10 cellular contexts compared by ENCODE assay signal in the genomic region with DNA sequence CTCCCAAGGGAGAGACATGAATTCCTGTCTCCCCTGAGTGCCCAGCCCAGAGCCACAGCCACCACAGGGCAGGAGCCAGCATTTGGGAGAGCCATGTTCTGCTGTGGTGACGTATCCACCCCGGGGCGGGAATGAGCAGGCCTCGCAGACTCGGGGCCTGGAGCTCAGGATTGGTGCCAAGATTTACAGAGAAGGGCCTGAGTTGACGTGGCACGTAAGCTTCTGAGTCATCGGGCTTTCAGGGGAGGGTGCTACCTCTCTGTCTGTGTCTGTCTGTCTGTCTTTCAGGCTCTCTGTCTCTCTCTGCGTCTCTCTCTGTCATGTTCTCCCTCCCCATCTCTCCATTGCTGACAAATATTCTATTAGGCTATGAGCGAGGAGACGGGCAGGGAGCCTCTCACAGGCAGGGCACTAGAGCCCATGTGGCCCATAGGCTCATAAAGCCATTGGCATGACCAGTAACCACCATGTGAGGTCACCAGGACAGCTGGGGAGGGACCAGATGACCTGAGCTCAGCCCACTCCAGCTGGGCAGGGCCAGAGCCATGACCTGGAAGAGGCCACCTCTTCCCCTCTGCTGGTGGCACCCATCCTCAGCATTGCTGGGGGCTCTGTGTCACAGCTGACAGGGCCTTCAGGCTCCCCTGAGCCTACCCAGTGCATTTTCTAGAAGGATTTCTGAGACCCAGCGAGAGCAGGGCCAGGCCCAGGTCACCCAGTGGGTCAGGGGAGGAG.
DNase-seq lines count a peak whose midpoint lies in the region; ATAC-seq, FAIRE-seq and TF ChIP-seq lines count a peak whose summit lies in the region.
"Had no signal": no experiment of that assay in that cellular context is flagged by ENCODE, and none has a peak within 500 bp of the region (broad histone marks: within the 10 kb centered on the region; RNA-seq: fewer than 3 reads in every experiment).

No MANE protein-coding gene starts in this region.

- intact Hi-C loops in activated CD4-positive, alpha-beta memory T cell treated with anti-CD3 and anti-CD28 coated beads for 36 hours (cut with micrococcal nuclease) = no loop called here
- intact Hi-C loops in body of pancreas (cut with DNase I) = no loop called here

- H3K9me3 Mint-ChIP-seq in activated CD4-positive, alpha-beta memory T cell treated with anti-CD3 and anti-CD28 coated beads for 36 hours = no peaks in the 10 kb centered on the region
- H3K9me3 Mint-ChIP-seq in activated CD4-positive, alpha-beta memory T cell treated with anti-CD3 and anti-CD28 coated beads, Interleukin-2, amount 10 ng/mL, durations not matched to agents 7 days and 5 days = no peaks in the 10 kb centered on the region
- H3K9me3 Mint-ChIP-seq: activated naive CD8-positive, alpha-beta T cell treated with anti-CD3 and anti-CD28 coated beads, Interleukin-2, amount 10 ng/mL, durations not matched to agents 7 days and 5 days had no signal

- peaks cover 1% of the 10 kb centered on the region for H3K27me3 Mint-ChIP-seq in activated CD4-positive, alpha-beta memory T cell treated with anti-CD3 and anti-CD28 coated beads for 36 hours
- H3K27me3 Mint-ChIP-seq in activated CD4-positive, alpha-beta memory T cell treated with anti-CD3 and anti-CD28 coated beads, Interleukin-2, amount 10 ng/mL, durations not matched to agents 7 days and 5 days = no peaks in the 10 kb centered on the region
- H3K27me3 Mint-ChIP-seq: activated naive CD8-positive, alpha-beta T cell treated with anti-CD3 and anti-CD28 coated beads, Interleukin-2, amount 10 ng/mL, durations not matched to agents 7 days and 5 days; CD4-positive, CD25-positive, alpha-beta regulatory T cell had no signal

- no peak overlapping the region for H3K4me3 ChIP-seq in body of pancreas

- H3K4me1 ChIP-seq in body of pancreas = no peaks in the 10 kb centered on the region

- no peaks in the 10 kb centered on the region for H3K9me3 ChIP-seq in body of pancreas

- no peaks in the 10 kb centered on the region for H3K36me3 Mint-ChIP-seq in activated CD4-positive, alpha-beta memory T cell treated with anti-CD3 and anti-CD28 coated beads for 36 hours
- H3K36me3 Mint-ChIP-seq in activated CD4-positive, alpha-beta memory T cell treated with anti-CD3 and anti-CD28 coated beads, Interleukin-2, amount 10 ng/mL, durations not matched to agents 7 days and 5 days (ENCODE audit: low read depth) = no peaks in the 10 kb centered on the region
- H3K36me3 Mint-ChIP-seq: activated naive CD8-positive, alpha-beta T cell treated with anti-CD3 and anti-CD28 coated beads, Interleukin-2, amount 10 ng/mL, durations not matched to agents 7 days and 5 days; CD4-positive, CD25-positive, alpha-beta regulatory T cell had no signal

- H3K4me3 Mint-ChIP-seq in activated CD4-positive, alpha-beta memory T cell treated with anti-CD3 and anti-CD28 coated beads for 36 hours = no peak overlapping the region
- H3K4me3 Mint-ChIP-seq in activated CD4-positive, alpha-beta memory T cell treated with anti-CD3 and anti-CD28 coated beads, Interleukin-2, amount 10 ng/mL, durations not matched to agents 7 days and 5 days = no peak overlapping the region
- H3K4me3 Mint-ChIP-seq: activated naive CD8-positive, alpha-beta T cell treated with anti-CD3 and anti-CD28 coated beads, Interleukin-2, amount 10 ng/mL, durations not matched to agents 7 days and 5 days; CD4-positive, CD25-positive, alpha-beta regulatory T cell had no signal

- no peaks in the 10 kb centered on the region for H3K4me1 Mint-ChIP-seq in activated CD4-positive, alpha-beta memory T cell treated with anti-CD3 and anti-CD28 coated beads for 36 hours (ENCODE audit: low read depth)
- no peaks in the 10 kb centered on the region for H3K4me1 Mint-ChIP-seq in activated CD4-positive, alpha-beta memory T cell treated with anti-CD3 and anti-CD28 coated beads, Interleukin-2, amount 10 ng/mL, durations not matched to agents 7 days and 5 days
- H3K4me1 Mint-ChIP-seq: activated naive CD8-positive, alpha-beta T cell treated with anti-CD3 and anti-CD28 coated beads, Interleukin-2, amount 10 ng/mL, durations not matched to agents 7 days and 5 days; CD4-positive, CD25-positive, alpha-beta regulatory T cell had no signal

- TF ChIP-seq POLR2A in body of pancreas (IDR thresholded peaks at IDR 0.05) (no peak), erythroblast (IDR thresholded peaks at IDR 0.05; ENCODE audit: low read length) (no peak)

- no peak overlapping the region for H3K27ac ChIP-seq in body of pancreas

- CTCF ChIA-PET in activated CD4-positive, alpha-beta memory T cell treated with anti-CD3 and anti-CD28 coated beads for 36 hours (lab: Charles Lee) = no interaction called here
- CTCF ChIA-PET in activated CD4-positive, alpha-beta memory T cell treated with anti-CD3 and anti-CD28 coated beads, Interleukin-2, amount 10 ng/mL, durations not matched to agents 7 days and 5 days (lab: Charles Lee) = no interaction called here

- ATAC-seq in body of pancreas = peak; percentile 31
- no peak for ATAC-seq in GM21526 (IDR thresholded peaks at IDR 0.05; ENCODE audit: low FRiP score, unreplicated experiment)
- ATAC-seq in GM18517 (IDR thresholded peaks at IDR 0.05; ENCODE audit: unreplicated experiment) = no peak

- FAIRE-seq in urothelium cell line (lab: Jason Lieb, UNC) = peak; percentile 42

- WGBS in body of pancreas, 2 donors = 68 to 71% methylated on average over 10 to 12 of the region's 12 CpGs

- DNase-seq in activated CD4-positive, alpha-beta memory T cell treated with anti-CD3 and anti-CD28 coated beads for 36 hours = peak; percentile 44
- no peak for DNase-seq in activated CD4-positive, alpha-beta memory T cell treated with anti-CD3 and anti-CD28 coated beads, Interleukin-2, amount 10 ng/mL, durations not matched to agents 7 days and 5 days
- peak; percentile 22 to 52 (median 36) for DNase-seq in body of pancreas
- peak; percentile 98 for DNase-seq in kidney tubule cell (ENCODE audit: low spot score)
- DNase-seq in urothelium cell line (ENCODE audit: low spot score) = peak; percentile 87
- no peak for DNase-seq in erythroblast (lab: John Stamatoyannopoulos, UW)
- DNase-seq: activated naive CD8-positive, alpha-beta T cell treated with anti-CD3 and anti-CD28 coated beads, Interleukin-2, amount 10 ng/mL, durations not matched to agents 7 days and 5 days; CD4-positive, CD25-positive, alpha-beta regulatory T cell had no signal

- H3K36me3 ChIP-seq in body of pancreas (replicated peaks in 1 of 2; ENCODE audit: insufficient read depth in 1 of 2, low read depth in 2 of 2) = no peaks in the 10 kb centered on the region

- no peaks in the 10 kb centered on the region for H3K27me3 ChIP-seq in body of pancreas

- POLR2A ChIA-PET in activated CD4-positive, alpha-beta memory T cell treated with anti-CD3 and anti-CD28 coated beads for 36 hours (lab: Charles Lee) = no interaction called here
- POLR2A ChIA-PET in activated CD4-positive, alpha-beta memory T cell treated with anti-CD3 and anti-CD28 coated beads, Interleukin-2, amount 10 ng/mL, durations not matched to agents 7 days and 5 days (lab: Charles Lee) = no interaction called here

- no peak overlapping the region for H3K27ac Mint-ChIP-seq in activated CD4-positive, alpha-beta memory T cell treated with anti-CD3 and anti-CD28 coated beads for 36 hours
- H3K27ac Mint-ChIP-seq in activated CD4-positive, alpha-beta memory T cell treated with anti-CD3 and anti-CD28 coated beads, Interleukin-2, amount 10 ng/mL, durations not matched to agents 7 days and 5 days = no peak overlapping the region
- H3K27ac Mint-ChIP-seq: activated naive CD8-positive, alpha-beta T cell treated with anti-CD3 and anti-CD28 coated beads, Interleukin-2, amount 10 ng/mL, durations not matched to agents 7 days and 5 days; CD4-positive, CD25-positive, alpha-beta regulatory T cell had no signal

- TF ChIP-seq CTCF in body of pancreas (IDR thresholded peaks at IDR 0.05) = no peak

Comparison
In these comparisons a context has a peak if more than half of its experiments do, and no peak if none do; other contexts are left out.
1. DNase-seq: peak in activated CD4-positive, alpha-beta memory T cell treated with anti-CD3 and anti-CD28 coated beads for 36 hours (single experiment), body of pancreas (4 of 4), kidney tubule cell (single experiment) and urothelium cell line (single experiment); none in activated CD4-positive, alpha-beta memory T cell treated with anti-CD3 and anti-CD28 coated beads, Interleukin-2, amount 10 ng/mL, durations not matched to agents 7 days and 5 days (single experiment) and erythroblast (0 of 2).